In genomic region chr3:160413613-160414248, GRCh38 we compare ENCODE assay signal across 8 cellular contexts. TPM values are rescaled to one million over a fixed set of nuclear protein-coding genes. Genes with fewer than 3 reads are reported as not detected.
DNase-seq lines count a peak whose midpoint lies in the region; ATAC-seq and TF ChIP-seq lines count a peak whose summit lies in the region.

No MANE protein-coding gene starts in this region.

- ATAC-seq in CD8-positive, alpha-beta T cell: peak; percentile 86
- peak; percentile 62 for ATAC-seq in GM19468 (IDR thresholded peaks at IDR 0.05; ENCODE audit: extremely low read depth, unreplicated experiment)

- H3K27ac ChIP-seq in CD8-positive, alpha-beta T cell (ENCODE audit: low read depth, low read length): no peak overlapping the region
- no peak overlapping the region for H3K27ac ChIP-seq in esophagus muscularis mucosa (replicated peaks in 1 of 4)

- H3K27me3 Mint-ChIP-seq in CD8-positive, alpha-beta T cell (ENCODE audit: low read depth): no peaks in the 10 kb centered on the region
- H3K27me3 Mint-ChIP-seq in nephron (ENCODE audit: low read depth): no peaks in the 10 kb centered on the region

- H3K4me1 ChIP-seq in CD8-positive, alpha-beta T cell (ENCODE audit: insufficient read depth, low read length): no peaks in the 10 kb centered on the region
- no peaks in the 10 kb centered on the region for H3K4me1 ChIP-seq in esophagus muscularis mucosa

- peak; percentile 15 to 70 (median 69) for DNase-seq in CD8-positive, alpha-beta T cell
- peak; percentile 73 for DNase-seq in KBM-7
- peak; percentile 77 for DNase-seq in OCI-M1 (lab: John Stamatoyannopoulos, UW)
- DNase-seq in activated T-cell treated with anti-CD3 and anti-CD28 coated beads for 24 hours (ENCODE audit: low read depth): peak; percentile 58
- DNase-seq in esophagus muscularis mucosa (ENCODE audit: extremely low spot score): no peak
- peak; percentile 90 for DNase-seq in superior temporal gyrus (ENCODE audit: extremely low spot score)

- WGBS in esophagus muscularis mucosa: 37% methylated on average over 3 of the region's 3 CpGs

- H3K4me3 ChIP-seq in CD8-positive, alpha-beta T cell (ENCODE audit: low read depth, low read length): no peak overlapping the region
- H3K4me3 ChIP-seq in esophagus muscularis mucosa: no peak overlapping the region

- H3K9me3 ChIP-seq in CD8-positive, alpha-beta T cell (ENCODE audit: low read length): no peaks in the 10 kb centered on the region
- no peaks in the 10 kb centered on the region for H3K9me3 ChIP-seq in esophagus muscularis mucosa

- H3K4me1 Mint-ChIP-seq in CD8-positive, alpha-beta T cell (ENCODE audit: low read depth): peaks cover 5% of the 10 kb centered on the region
- H3K4me1 Mint-ChIP-seq in nephron: peaks cover 5% of the 10 kb centered on the region

- CTCF ChIA-PET in CD8-positive, alpha-beta T cell (lab: Charles Lee): interaction anchor here (0.6 to 6.9 kb wide), 18 partner anchors 11 to 529 kb away, joined by 3 to 52 read pairs (median 4); partner anchors contain the start of genes IL12A and TRIM59

- intact Hi-C loops in CD8-positive, alpha-beta T cell (cut with DNase I, micrococcal nuclease): loop anchor here (1.0 to 5.0 kb wide), 9 partner anchors 14 to 1569 kb away; partner anchors contain the start of genes C3orf80 (in 1 of the 2), IFT80 (in 1 of the 2), IL12A (in 1 of the 2) and SMC4 (in 1 of the 2)
- intact Hi-C loops in esophagus muscularis mucosa (cut with DNase I): loop anchor here (2.0 to 10.0 kb wide), 2 partner anchors 249 to 381 kb away; no protein-coding TSS in a partner anchor

- in situ Hi-C loops in KBM-7 (cut with MboI; ENCODE audit: low pct_unique_long_range_greater_than_20kb, low sequenced_read_pairs): no loop called here

- TF ChIP-seq EP300 in esophagus muscularis mucosa (IDR thresholded peaks at IDR 0.05): no peak

- H3K27ac Mint-ChIP-seq in CD8-positive, alpha-beta T cell: no peak overlapping the region
- peak overlapping the region in 1 of 3 experiments; percentile 65 for H3K27ac Mint-ChIP-seq in nephron

- TF ChIP-seq CTCF in CD8-positive, alpha-beta T cell (IDR thresholded peaks at IDR 0.05): peak; percentile 99
- TF ChIP-seq CTCF in esophagus muscularis mucosa (IDR thresholded peaks at IDR 0.05) (peak; percentile 73 to 88 (median 84)), nephron (IDR thresholded peaks at IDR 0.05; ENCODE audit: unreplicated experiment in 3 of 3) (peak; percentile 80 to 88 (median 86))

- no peaks in the 10 kb centered on the region for H3K27me3 ChIP-seq in CD8-positive, alpha-beta T cell (ENCODE audit: insufficient read depth, low read length)
- H3K27me3 ChIP-seq in esophagus muscularis mucosa: no peaks in the 10 kb centered on the region

- H3K9me3 Mint-ChIP-seq in CD8-positive, alpha-beta T cell: no peaks in the 10 kb centered on the region
- H3K9me3 Mint-ChIP-seq in nephron: no peaks in the 10 kb centered on the region

- no peak overlapping the region for H3K4me3 Mint-ChIP-seq in CD8-positive, alpha-beta T cell
- no peak overlapping the region for H3K4me3 Mint-ChIP-seq in nephron

- H3K36me3 ChIP-seq in CD8-positive, alpha-beta T cell (ENCODE audit: insufficient read depth, low read length): peaks cover 3% of the 10 kb centered on the region
- peaks cover 0 to 57% (median 24%) of the 10 kb centered on the region in 4 donors for H3K36me3 ChIP-seq in esophagus muscularis mucosa

- peaks cover 32% of the 10 kb centered on the region for H3K36me3 Mint-ChIP-seq in CD8-positive, alpha-beta T cell
- H3K36me3 Mint-ChIP-seq in nephron (ENCODE audit: low read depth): peaks cover 43% of the 10 kb centered on the region

- no peak for TF ChIP-seq POLR2A in esophagus muscularis mucosa (IDR thresholded peaks at IDR 0.05; ENCODE audit: low read depth)

- POLR2A ChIA-PET in CD8-positive, alpha-beta T cell (lab: Charles Lee): interaction anchor here (1.1 to 1.3 kb wide), 3 partner anchors 14 to 36 kb away, joined by 3 to 4 read pairs (median 3); partner anchors contain the start of genes SMC4 and TRIM59

RNA-seq across cellular contexts. Expression of gene SMC4, which starts 14.3 kb away (rescaled TPM):
- total RNA-seq in CD8-positive, alpha-beta T cell: 10 to 100 TPM; 40.8 to 43.5 TPM
- total RNA-seq in esophagus muscularis mucosa: 10 to 100 TPM; 14.7 to 19.8 (median 17.9) TPM

RNA-seq across cellular contexts. Expression of gene IFT80, which starts 14.7 kb away (rescaled TPM):
- total RNA-seq in CD8-positive, alpha-beta T cell: 10 to 100 TPM in 1 of 2 experiments, 1 to 10 TPM in 1; 9.9 to 12.7 TPM
- 10 to 100 TPM in 1 of 4 donors, 1 to 10 TPM in 3; 5.5 to 11.9 (median 9.7) TPM for total RNA-seq in esophagus muscularis mucosa

RNA-seq across cellular contexts. Expression of gene TRIM59, which starts 35.9 kb away (rescaled TPM):
- 10 to 100 TPM; 15.0 to 15.5 TPM for total RNA-seq in CD8-positive, alpha-beta T cell
- 1 to 10 TPM; 1.3 to 3.8 (median 1.9) TPM for total RNA-seq in esophagus muscularis mucosa
